ENCODE assay signal across 9 cellular contexts in genomic region chr16:23302045-23302956, GRCh38. TPM values are rescaled to one million over a fixed set of nuclear protein-coding genes. Genes with fewer than 3 reads are reported as not detected.
DNase-seq lines count a peak whose midpoint lies in the region; ATAC-seq and TF ChIP-seq lines count a peak whose summit lies in the region.
"Had no signal": no experiment of that assay in that cellular context is flagged by ENCODE, and none has a peak within 500 bp of the region (broad histone marks: within the 10 kb centered on the region; RNA-seq: fewer than 3 reads in every experiment).

TSS of gene SCNN1B (plus strand) at chr16:23302302. CDS start at chr16:23348600, 46,298 bp downstream.

- CTCF ChIA-PET in activated CD4-positive, alpha-beta memory T cell treated with anti-CD3 and anti-CD28 coated beads for 36 hours (lab: Charles Lee): no interaction called here
- CTCF ChIA-PET in activated CD4-positive, alpha-beta memory T cell treated with anti-CD3 and anti-CD28 coated beads, Interleukin-2, amount 10 ng/mL, durations not matched to agents 7 days and 5 days (lab: Charles Lee): no interaction called here

- intact Hi-C loops in activated CD4-positive, alpha-beta memory T cell treated with anti-CD3 and anti-CD28 coated beads for 36 hours (cut with micrococcal nuclease): no loop called here
- intact Hi-C loops in tibial artery (cut with DNase I; ENCODE audit: low total_unique reads): no loop called here

- POLR2A ChIA-PET in activated CD4-positive, alpha-beta memory T cell treated with anti-CD3 and anti-CD28 coated beads for 36 hours (lab: Charles Lee): no interaction called here
- POLR2A ChIA-PET in activated CD4-positive, alpha-beta memory T cell treated with anti-CD3 and anti-CD28 coated beads, Interleukin-2, amount 10 ng/mL, durations not matched to agents 7 days and 5 days (lab: Charles Lee): no interaction called here

- H3K27me3 Mint-ChIP-seq in activated CD4-positive, alpha-beta memory T cell treated with anti-CD3 and anti-CD28 coated beads for 36 hours: peaks cover 37% of the 10 kb centered on the region
- peaks cover 34% of the 10 kb centered on the region for H3K27me3 Mint-ChIP-seq in activated CD4-positive, alpha-beta memory T cell treated with anti-CD3 and anti-CD28 coated beads, Interleukin-2, amount 10 ng/mL, durations not matched to agents 7 days and 5 days

- peak; percentile 58 for TF ChIP-seq CTCF in VCaP (conservative IDR thresholded peaks at IDR 0.05)
- TF ChIP-seq CTCF in tibial artery (IDR thresholded peaks at IDR 0.05): no peak

- peaks cover 6% of the 10 kb centered on the region for H3K4me1 Mint-ChIP-seq in activated CD4-positive, alpha-beta memory T cell treated with anti-CD3 and anti-CD28 coated beads for 36 hours (ENCODE audit: low read depth)
- H3K4me1 Mint-ChIP-seq in activated CD4-positive, alpha-beta memory T cell treated with anti-CD3 and anti-CD28 coated beads, Interleukin-2, amount 10 ng/mL, durations not matched to agents 7 days and 5 days: peaks cover 13% of the 10 kb centered on the region

- no peaks in the 10 kb centered on the region for H3K36me3 ChIP-seq in tibial artery

- no peaks in the 10 kb centered on the region for H3K36me3 Mint-ChIP-seq in activated CD4-positive, alpha-beta memory T cell treated with anti-CD3 and anti-CD28 coated beads for 36 hours
- no peaks in the 10 kb centered on the region for H3K36me3 Mint-ChIP-seq in activated CD4-positive, alpha-beta memory T cell treated with anti-CD3 and anti-CD28 coated beads, Interleukin-2, amount 10 ng/mL, durations not matched to agents 7 days and 5 days (ENCODE audit: low read depth)

- peak within 1 kb of the TSS; percentile 11 to 16 for H3K4me3 ChIP-seq in tibial artery

- H3K4me1 ChIP-seq in tibial artery: peaks cover 0 to 9% (median 2%) of the 10 kb centered on the region in 4 donors

- H3K9me3 ChIP-seq in tibial artery: no peaks in the 10 kb centered on the region

- H3K4me3 Mint-ChIP-seq in activated CD4-positive, alpha-beta memory T cell treated with anti-CD3 and anti-CD28 coated beads for 36 hours: no peak within 1 kb of the TSS
- H3K4me3 Mint-ChIP-seq in activated CD4-positive, alpha-beta memory T cell treated with anti-CD3 and anti-CD28 coated beads, Interleukin-2, amount 10 ng/mL, durations not matched to agents 7 days and 5 days: no peak within 1 kb of the TSS

- peak within 1 kb of the TSS; percentile 46; the same call in 1 of the 2 replicates for H3K27ac ChIP-seq in VCaP
- no peak within 1 kb of the TSS for H3K27ac ChIP-seq in tibial artery
- H3K27ac ChIP-seq: HL-60 had no signal

- H3K27me3 ChIP-seq in tibial artery: peaks cover 0 to 30% of the 10 kb centered on the region in 2 donors

- no peak within 1 kb of the TSS for H3K27ac Mint-ChIP-seq in activated CD4-positive, alpha-beta memory T cell treated with anti-CD3 and anti-CD28 coated beads for 36 hours
- no peak within 1 kb of the TSS for H3K27ac Mint-ChIP-seq in activated CD4-positive, alpha-beta memory T cell treated with anti-CD3 and anti-CD28 coated beads, Interleukin-2, amount 10 ng/mL, durations not matched to agents 7 days and 5 days

- DNase-seq in activated CD4-positive, alpha-beta memory T cell treated with anti-CD3 and anti-CD28 coated beads for 36 hours: peak; percentile 10
- DNase-seq in activated CD4-positive, alpha-beta memory T cell treated with anti-CD3 and anti-CD28 coated beads, Interleukin-2, amount 10 ng/mL, durations not matched to agents 7 days and 5 days: no peak
- peak; percentile 56 for DNase-seq in iPS-NIHi7 (ENCODE audit: extremely low spot score)
- no peak for DNase-seq in tibial artery
- no peak for DNase-seq in SHP77 treated with DMSO at 0.1 percent for 48 hours (lab: John Stamatoyannopoulos, UW)
- DNase-seq in NK-92 (lab: John Stamatoyannopoulos, UW; ENCODE audit: unreplicated experiment): no peak

- H3K9me3 Mint-ChIP-seq in activated CD4-positive, alpha-beta memory T cell treated with anti-CD3 and anti-CD28 coated beads for 36 hours: no peaks in the 10 kb centered on the region
- no peaks in the 10 kb centered on the region for H3K9me3 Mint-ChIP-seq in activated CD4-positive, alpha-beta memory T cell treated with anti-CD3 and anti-CD28 coated beads, Interleukin-2, amount 10 ng/mL, durations not matched to agents 7 days and 5 days

- ATAC-seq in GM18873 (IDR thresholded peaks at IDR 0.05; ENCODE audit: low FRiP score, unreplicated experiment): no peak

RNA-seq across cellular contexts. Expression of gene SCNN1B, which starts in this region (rescaled TPM):
- not detected for total RNA-seq in activated CD4-positive, alpha-beta memory T cell treated with anti-CD3 and anti-CD28 coated beads for 36 hours
- not detected for total RNA-seq in activated CD4-positive, alpha-beta memory T cell treated with anti-CD3 and anti-CD28 coated beads, Interleukin-2, amount 10 ng/mL, durations not matched to agents 7 days and 5 days

Comparison
In these comparisons a context has a peak if more than half of its experiments do, and no peak if none do; other contexts are left out.
1. Peak in DNase-seq in activated CD4-positive, alpha-beta memory T cell treated with anti-CD3 and anti-CD28 coated beads for 36 hours; RNA of the gene not detected or under 1 TPM.